In the genomic region with DNA sequence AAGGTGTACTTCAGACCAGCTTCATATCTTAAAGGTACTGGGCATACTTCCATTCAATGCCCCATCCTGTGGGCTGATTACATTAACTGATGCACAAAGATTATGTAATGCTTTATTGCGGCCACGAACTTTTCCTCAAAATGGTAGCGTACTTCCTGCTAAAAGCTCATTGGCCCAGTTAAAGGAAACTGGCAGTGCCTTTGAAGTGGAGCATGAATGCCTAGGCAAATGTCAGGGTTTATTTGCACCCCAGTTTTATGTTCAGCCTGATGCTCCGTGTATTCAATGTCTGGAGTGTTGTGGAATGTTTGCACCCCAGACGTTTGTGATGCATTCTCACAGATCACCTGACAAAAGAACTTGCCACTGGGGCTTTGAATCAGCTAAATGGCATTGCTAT, we compare ENCODE assay signal across 13 cellular contexts. TPM values are rescaled to one million over a fixed set of nuclear protein-coding genes. Genes with fewer than 3 reads are reported as not detected.
A peak's percentile ranks its signal among the peaks of the same experiment; 100 is the strongest.
DNase-seq lines count a peak whose midpoint lies in the region; ATAC-seq and TF ChIP-seq lines count a peak whose summit lies in the region.
"Had no signal": no experiment of that assay in that cellular context is flagged by ENCODE, and none has a peak within 500 bp of the region (broad histone marks: within the 10 kb centered on the region; RNA-seq: fewer than 3 reads in every experiment).

No MANE protein-coding gene starts in this region.

- H3K36me3 ChIP-seq in ACC112 (ENCODE audit: insufficient read depth, low read length), result peaks cover 26% of the 10 kb centered on the region
- peaks cover 65% of the 10 kb centered on the region for H3K36me3 ChIP-seq in HUES6 (ENCODE audit: control insufficient read depth, insufficient read depth, low read length)
- H3K36me3 ChIP-seq: colonic mucosa had no signal

- peaks cover 78% of the 10 kb centered on the region for H3K79me2 ChIP-seq in ACC112 (ENCODE audit: control insufficient read depth, insufficient read depth, low read length, unreplicated experiment)

- no peaks in the 10 kb centered on the region for H3K9me3 ChIP-seq in HUES6 (ENCODE audit: control insufficient read depth, insufficient read depth, low read depth, low read length)
- H3K9me3 ChIP-seq: colonic mucosa had no signal

- peaks cover 50% of the 10 kb centered on the region for H3K4me1 ChIP-seq in ACC112 (ENCODE audit: control insufficient read depth, insufficient read depth, low read length, unreplicated experiment)
- H3K4me1 ChIP-seq in HUES6 (ENCODE audit: control insufficient read depth, insufficient read depth, low read length), result peaks cover 14% of the 10 kb centered on the region

- H3K27me3 ChIP-seq in ACC112 (ENCODE audit: insufficient read depth, low read length), result no peaks in the 10 kb centered on the region
- H3K27me3 ChIP-seq in HUES6 (ENCODE audit: control insufficient read depth, insufficient read depth, low read length), result no peaks in the 10 kb centered on the region
- H3K27me3 ChIP-seq: colonic mucosa had no signal

- DNase-seq in mesothelial cell of epicardium (ENCODE audit: low spot score in 2 of 2, unreplicated experiment in 2 of 2), result no peak
- DNase-seq in activated gamma-delta T cell treated with Interleukin-2 at 50 U/mL for 16 hours, result no peak
- DNase-seq: colonic mucosa, NCI-H82 had no signal

- TF ChIP-seq CTCF in brain (conservative IDR thresholded peaks at IDR 0.05) (no peak), mesothelial cell of epicardium (IDR thresholded peaks at IDR 0.05; ENCODE audit: unreplicated experiment) (no peak)

- H3K36me3 Mint-ChIP-seq in brain, result peaks cover 65% of the 10 kb centered on the region
- H3K36me3 Mint-ChIP-seq in mesothelial cell of epicardium, result peaks cover 36% of the 10 kb centered on the region

- H3K4me3 Mint-ChIP-seq in brain, result peak overlapping the region; percentile 77 to 98 (median 93)
- H3K4me3 Mint-ChIP-seq in mesothelial cell of epicardium, result peak overlapping the region; percentile 87
- H3K4me3 Mint-ChIP-seq: activated T-helper 17 cell treated with anti-CD3 and anti-CD28 coated beads, Interleukin-2, amount 50 U/mL, for 72 hours had no signal

- peaks cover 74% of the 10 kb centered on the region for H3K4me1 Mint-ChIP-seq in brain
- H3K4me1 Mint-ChIP-seq in mesothelial cell of epicardium, result peaks cover 59% of the 10 kb centered on the region

- H3K27ac ChIP-seq in ACC112 (ENCODE audit: low read depth, low read length) (no peak overlapping the region), HUES6 (ENCODE audit: low read depth, low read length) (no peak overlapping the region)
- H3K27ac ChIP-seq: C4-2B, colonic mucosa, KMS-11 had no signal

- no peak for ATAC-seq in HG03139 (IDR thresholded peaks at IDR 0.05; ENCODE audit: unreplicated experiment)
- no peak for ATAC-seq in GM18519 (IDR thresholded peaks at IDR 0.05; ENCODE audit: low FRiP score, unreplicated experiment)
- no peak for ATAC-seq in GM21737 (IDR thresholded peaks at IDR 0.05; ENCODE audit: unreplicated experiment)
- ATAC-seq: activated T-helper 17 cell treated with anti-CD3 and anti-CD28 coated beads, Interleukin-2, amount 50 U/mL, for 72 hours had no signal

- H3K4me3 ChIP-seq in ACC112 (ENCODE audit: low read depth, low read length) (peak overlapping the region; percentile 100), HUES6 (ENCODE audit: low read depth, low read length) (peak overlapping the region; percentile 73)
- H3K4me3 ChIP-seq: colonic mucosa had no signal

- peak overlapping the region; percentile 34 for H3K9ac ChIP-seq in HUES6 (ENCODE audit: low read length)
- H3K9ac ChIP-seq: KMS-11 had no signal

- H3K27ac Mint-ChIP-seq in brain, result peak overlapping the region in 1 of 5 experiments; percentile 54
- peak overlapping the region; percentile 97 for H3K27ac Mint-ChIP-seq in mesothelial cell of epicardium
- H3K27ac Mint-ChIP-seq: activated T-helper 17 cell treated with anti-CD3 and anti-CD28 coated beads, Interleukin-2, amount 50 U/mL, for 72 hours had no signal

- H3K27me3 Mint-ChIP-seq in brain (peaks cover 14% of the 10 kb centered on the region), mesothelial cell of epicardium (ENCODE audit: low read depth) (no peaks in the 10 kb centered on the region)
- H3K27me3 Mint-ChIP-seq: activated T-helper 17 cell treated with anti-CD3 and anti-CD28 coated beads, Interleukin-2, amount 50 U/mL, for 72 hours had no signal

- H2AFZ ChIP-seq in ACC112 (ENCODE audit: low read length, unreplicated experiment), result no peak overlapping the region

- H3K9me3 Mint-ChIP-seq in brain, result peaks cover 4 to 14% (median 8%) of the 10 kb centered on the region in 5 experiments
- H3K9me3 Mint-ChIP-seq in mesothelial cell of epicardium, result no peaks in the 10 kb centered on the region
- H3K9me3 Mint-ChIP-seq: activated T-helper 17 cell treated with anti-CD3 and anti-CD28 coated beads, Interleukin-2, amount 50 U/mL, for 72 hours had no signal

RNA-seq across cellular contexts. Expression of gene SKIL, which starts 3.4 kb away (rescaled TPM):
- 2.4 TPM for polyA plus RNA-seq in brain (ENCODE audit: insufficient read depth, low read depth, low replicate concordance)
- total RNA-seq in mesothelial cell of epicardium, result 323 to 328 TPM (median 325 TPM) in 3 replicates

RNA-seq across cellular contexts. Expression of gene CLDN11, which starts 57.8 kb away (rescaled TPM):
- polyA plus RNA-seq in brain (ENCODE audit: insufficient read depth, low read depth, low replicate concordance), result 104 TPM
- total RNA-seq in mesothelial cell of epicardium, result 153 to 168 TPM (median 164 TPM) in 3 replicates
- total RNA-seq: activated T-helper 17 cell treated with anti-CD3 and anti-CD28 coated beads, Interleukin-2, amount 50 U/mL, for 72 hours had no signal
